In the genomic region with DNA sequence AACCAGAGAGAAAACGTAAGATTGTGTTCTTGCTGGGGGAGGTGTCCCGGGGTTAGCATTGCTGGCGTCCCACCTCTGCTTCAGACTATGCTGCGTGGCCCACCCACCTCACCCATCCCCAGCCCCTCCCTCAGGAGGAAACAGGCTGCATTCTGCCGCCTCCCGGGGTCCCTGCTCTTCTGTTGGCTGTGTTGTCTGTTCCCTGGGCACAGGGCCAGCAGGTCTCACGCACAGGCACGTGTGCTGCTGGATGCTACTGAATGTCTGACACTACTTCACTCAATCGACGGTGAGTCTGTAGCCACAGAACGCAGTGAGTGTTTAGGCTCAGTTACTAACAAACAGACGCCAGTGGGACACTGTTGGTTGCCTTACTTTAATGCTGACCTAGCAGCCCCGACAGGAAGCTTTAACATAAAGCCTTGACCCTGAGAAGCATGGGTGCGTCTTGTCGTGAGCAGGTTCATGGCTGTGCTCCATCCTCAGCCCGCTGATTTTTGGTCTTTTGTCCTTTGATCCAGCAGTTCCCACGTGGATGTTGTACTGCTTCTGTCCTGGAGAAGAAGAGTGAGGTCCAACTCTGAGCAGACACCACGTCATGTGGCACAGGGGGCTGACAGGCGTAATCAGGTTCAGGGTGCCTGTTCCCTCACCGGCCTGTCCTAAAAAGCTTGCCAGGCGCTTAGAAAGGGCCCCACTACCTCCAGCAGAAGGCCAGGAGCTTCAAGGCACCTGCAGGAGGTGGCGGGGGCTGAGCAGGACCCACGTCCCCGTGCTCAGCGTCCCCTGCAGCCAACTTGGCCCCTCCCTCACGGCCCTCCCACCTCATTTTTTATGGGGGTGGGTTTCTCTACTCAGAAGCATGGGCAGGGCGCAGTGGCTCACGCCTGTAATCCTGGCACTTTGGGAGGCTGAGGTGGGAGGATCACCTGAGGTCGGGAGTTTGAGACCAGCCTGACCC, we compare ENCODE assay signal across 12 cellular contexts. TPM values are rescaled to one million over a fixed set of nuclear protein-coding genes. Genes with fewer than 3 reads are reported as not detected.
DNase-seq lines count a peak whose midpoint lies in the region; FAIRE-seq and TF ChIP-seq lines count a peak whose summit lies in the region.
"Had no signal": no experiment of that assay in that cellular context is flagged by ENCODE, and none has a peak within 500 bp of the region (broad histone marks: within the 10 kb centered on the region; RNA-seq: fewer than 3 reads in every experiment).

No MANE protein-coding gene starts in this region.

- 0 out of 2 replicates have a peak overlapping the region, but pooled peaks have one; percentile 21 for H3K27ac Mint-ChIP-seq in HFFc6
- H3K27ac Mint-ChIP-seq: activated T-helper 1 cell treated with anti-CD3 and anti-CD28 coated beads, Interleukin-12 subunit alpha, Interleukin-12 subunit beta, Interleukin-2, Interleukin-4 antibody, amounts not matched to agents 30 ng/mL and 10 ng/mL and 1 ng/mL, durations not matched to agents 14 hours and 24 hours and 36 hours had no signal

- WGBS in small intestine, 3 donors: 76 to 83% (median 83%) methylated on average over 29 of the region's 29 CpGs

- peaks cover 20% of the 10 kb centered on the region for H3K36me3 Mint-ChIP-seq in HFFc6 (ENCODE audit: low read depth)

- H3K4me1 ChIP-seq in rectal smooth muscle tissue (ENCODE audit: control insufficient read depth, insufficient read depth, low read length) (peaks cover 17% of the 10 kb centered on the region), small intestine (ENCODE audit: control insufficient read depth in 2 of 2, insufficient read depth in 1 of 2, low read depth in 1 of 2, low read length in 1 of 2) (no peaks in the 10 kb centered on the region)

- H3K36me3 ChIP-seq in rectal smooth muscle tissue (ENCODE audit: control insufficient read depth, insufficient read depth, low read length) (peaks cover 36% of the 10 kb centered on the region), small intestine (ENCODE audit: control insufficient read depth in 2 of 2, insufficient read depth in 2 of 2, low read length in 2 of 2) (peaks cover 14 to 17% of the 10 kb centered on the region in 2 donors)

- DNase-seq in HFFc6 (no peak), NCI-H2171 treated with DMSO at 0.1 percent for 48 hours (lab: John Stamatoyannopoulos, UW) (peak; percentile 56), fibroblast of mammary gland (ENCODE audit: low read depth) (peak; percentile 55), caudate nucleus (lab: John Stamatoyannopoulos, UW) (no peak), small intestine (no peak)
- no peak for DNase-seq in stimulated activated CD4-positive, alpha-beta T cell treated with anti-CD3 and anti-CD28 coated beads, Interleukin-4, amount 100 ng/mL, for 4 hours
- DNase-seq: HCEC 1CT, NCI-H2227 treated with DMSO at 0.1 percent for 48 hours had no signal

- H3K9ac ChIP-seq in rectal smooth muscle tissue (ENCODE audit: low read length): no peak overlapping the region

- H3K9me3 Mint-ChIP-seq in HFFc6: no peaks in the 10 kb centered on the region
- H3K9me3 Mint-ChIP-seq: activated T-helper 1 cell treated with anti-CD3 and anti-CD28 coated beads, Interleukin-12 subunit alpha, Interleukin-12 subunit beta, Interleukin-2, Interleukin-4 antibody, amounts not matched to agents 30 ng/mL and 10 ng/mL and 1 ng/mL, durations not matched to agents 14 hours and 24 hours and 36 hours had no signal

- no peak overlapping the region for H3K4me3 Mint-ChIP-seq in HFFc6
- H3K4me3 Mint-ChIP-seq: activated T-helper 1 cell treated with anti-CD3 and anti-CD28 coated beads, Interleukin-12 subunit alpha, Interleukin-12 subunit beta, Interleukin-2, Interleukin-4 antibody, amounts not matched to agents 30 ng/mL and 10 ng/mL and 1 ng/mL, durations not matched to agents 14 hours and 24 hours and 36 hours had no signal

- peaks cover 5% of the 10 kb centered on the region for H3K27me3 Mint-ChIP-seq in HFFc6 (ENCODE audit: insufficient read depth)

- H3K9me3 ChIP-seq in small intestine (ENCODE audit: control insufficient read depth, low read depth): no peaks in the 10 kb centered on the region

- H3K27me3 ChIP-seq in rectal smooth muscle tissue (ENCODE audit: control insufficient read depth, insufficient read depth, low read length) (no peaks in the 10 kb centered on the region), small intestine (ENCODE audit: control insufficient read depth in 2 of 2, insufficient read depth in 2 of 2, low read length in 2 of 2) (no peaks in the 10 kb centered on the region)

- H3K27ac ChIP-seq in rectal smooth muscle tissue (ENCODE audit: low read depth, low read length): peak overlapping the region; percentile 66
- H3K27ac ChIP-seq in caudate nucleus (ENCODE audit: low read depth, low read length): no peak overlapping the region
- no peak overlapping the region for H3K27ac ChIP-seq in small intestine (ENCODE audit: low read depth in 1 of 2, low read length in 1 of 2)

- H3K4me1 Mint-ChIP-seq in HFFc6 (ENCODE audit: low read depth): no peaks in the 10 kb centered on the region; the same call in 1 of the 2 replicates

- FAIRE-seq in small intestine (lab: Jason Lieb, UNC): no peak
- FAIRE-seq: bronchial epithelial cell, islet of Langerhans had no signal

- TF ChIP-seq CTCF in HFFc6 (IDR thresholded peaks at IDR 0.05) (no peak), fibroblast of mammary gland (conservative IDR thresholded peaks at IDR 0.05; ENCODE audit: control insufficient read depth, insufficient read depth, low read depth, low read length) (no peak)

- H3K4me3 ChIP-seq in fibroblast of mammary gland (ENCODE audit: control insufficient read depth, low read depth, low read length) (no peak overlapping the region), rectal smooth muscle tissue (ENCODE audit: low read length) (no peak overlapping the region), small intestine (ENCODE audit: low read depth in 1 of 2, low read length in 2 of 2) (no peak overlapping the region)

RNA-seq across cellular contexts. Expression of gene NAXD, which starts 26.0 kb away (rescaled TPM):
- 10 to 100 TPM; 20.3 to 27.4 (median 22.8) TPM for total RNA-seq in HFFc6 (2021; fragmentation: NEBNext Ultra II Directional; extraction: Animal tissue kit (Norgen Biotek cat#: 25700))
- polyA plus RNA-seq in small intestine: 10 to 100 TPM; 30.1 to 59.3 (median 37.0) TPM

Comparison
In these comparisons a context has a peak if more than half of its experiments do, and no peak if none do; other contexts are left out.
1. DNase-seq: peak in NCI-H2171 treated with DMSO at 0.1 percent for 48 hours (single experiment) and fibroblast of mammary gland (single experiment); none in HFFc6 (single experiment), caudate nucleus (0 of 61), small intestine (single experiment) and stimulated activated CD4-positive, alpha-beta T cell treated with anti-CD3 and anti-CD28 coated beads, Interleukin-4, amount 100 ng/mL, for 4 hours (0 of 2).